26 cellular contexts compared by ENCODE assay signal in the genomic region with DNA sequence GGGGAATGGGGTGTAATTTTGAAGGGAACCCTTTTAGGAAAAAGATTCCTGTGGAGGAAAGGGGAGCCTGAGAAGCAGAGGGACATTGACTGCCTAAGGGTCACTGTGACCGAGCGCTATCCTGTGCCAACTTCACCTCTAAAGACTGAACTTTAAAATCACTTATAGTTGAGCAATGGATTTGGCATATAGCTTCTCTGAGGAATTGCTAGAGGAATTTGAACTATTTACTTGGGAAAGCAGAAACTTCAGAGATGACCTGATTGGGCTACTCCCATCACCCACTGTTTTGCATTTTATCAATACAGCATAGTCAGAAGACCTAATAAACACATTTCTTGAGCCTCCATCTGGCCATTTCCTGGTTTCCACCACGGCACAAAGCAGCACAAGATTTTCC. TPM values are rescaled to one million over a fixed set of nuclear protein-coding genes. Genes with fewer than 3 reads are reported as not detected.
DNase-seq lines count a peak whose midpoint lies in the region; ATAC-seq and TF ChIP-seq lines count a peak whose summit lies in the region.
"Had no signal": no experiment of that assay in that cellular context is flagged by ENCODE, and none has a peak within 500 bp of the region (broad histone marks: within the 10 kb centered on the region; RNA-seq: fewer than 3 reads in every experiment).

No MANE protein-coding gene starts in this region.

- POLR2A ChIA-PET in activated B cell treated with CpG ODN at 0.5 μM for 24 hours (lab: Charles Lee) = interaction anchor here (1.8 kb wide), 1 partner anchor 8 kb away, joined by 3 read pairs; no protein-coding TSS in a partner anchor

- no peaks in the 10 kb centered on the region for H3K27me3 Mint-ChIP-seq in activated B cell treated with CpG ODN at 0.5 μM for 24 hours
- no peaks in the 10 kb centered on the region for H3K27me3 Mint-ChIP-seq in stimulated activated memory B cell treated with anti-CD40 and anti-IgM and Interleukin-4, amounts not matched to agents 10 μg/mL and 1 μg/mL and 100 μg/mL, for 72 hours
- H3K27me3 Mint-ChIP-seq in natural killer cell treated with Interleukin-12 subunit alpha and Interleukin-12 subunit beta and Interleukin-15 and Interleukin-18, amount 100 ng/mL, for 72 hours = peaks cover 28 to 50% of the 10 kb centered on the region in 2 donors
- H3K27me3 Mint-ChIP-seq: dendritic cell treated with granulocyte-macrophage colony-stimulating factor and Interleukin-4, amounts not matched to agents 40 ng/mL and 50 ng/mL, for 4 days had no signal

- DNase-seq in GM04503 (ENCODE audit: low read depth) = peak; percentile 36
- DNase-seq in activated B cell treated with CpG ODN at 0.5 μM for 24 hours = no peak
- peak; percentile 72 for DNase-seq in fibroblast of peridontal ligament (ENCODE audit: extremely low read depth)
- DNase-seq in left ventricle myocardium superior = no peak
- no peak for DNase-seq in natural killer cell treated with Interleukin-12 subunit alpha and Interleukin-12 subunit beta and Interleukin-15 and Interleukin-18, amount 100 ng/mL, for 72 hours (ENCODE audit: low spot score)
- DNase-seq: activated CD4-positive, alpha-beta memory T cell treated with anti-CD3 and anti-CD28 coated beads, Interleukin-2, amount 10 ng/mL, durations not matched to agents 7 days and 5 days; anterior cingulate cortex; Caco-2; caudate nucleus; DMS79 treated with DMSO at 0.1 percent for 48 hours; GOT3; lower lobe of right lung; mucosa of descending colon; NCI-H1105; NCI-H2081; NCI-H226; ovary; T-helper 1 cell; transverse colon had no signal

- no peak for TF ChIP-seq CTCF in activated B cell treated with CpG ODN at 0.5 μM for 24 hours (IDR thresholded peaks at IDR 0.05)

- peak overlapping the region; percentile 11 for H3K27ac Mint-ChIP-seq in activated B cell treated with CpG ODN at 0.5 μM for 24 hours
- H3K27ac Mint-ChIP-seq in stimulated activated memory B cell treated with anti-CD40 and anti-IgM and Interleukin-4, amounts not matched to agents 10 μg/mL and 1 μg/mL and 100 μg/mL, for 72 hours = peak overlapping the region; percentile 49
- H3K27ac Mint-ChIP-seq in natural killer cell treated with Interleukin-12 subunit alpha and Interleukin-12 subunit beta and Interleukin-15 and Interleukin-18, amount 100 ng/mL, for 72 hours = no peak overlapping the region
- H3K27ac Mint-ChIP-seq: activated CD4-positive, alpha-beta memory T cell treated with anti-CD3 and anti-CD28 coated beads, Interleukin-2, amount 10 ng/mL, durations not matched to agents 7 days and 5 days; activated naive CD4-positive, alpha-beta T cell treated with anti-CD3 and anti-CD28 coated beads, Interleukin-2, amount 50 U/mL, for 72 hours; dendritic cell treated with granulocyte-macrophage colony-stimulating factor and Interleukin-4, amounts not matched to agents 40 ng/mL and 50 ng/mL, for 4 days had no signal

- peaks cover 46% of the 10 kb centered on the region for H3K36me3 Mint-ChIP-seq in activated B cell treated with CpG ODN at 0.5 μM for 24 hours (ENCODE audit: low read depth)
- H3K36me3 Mint-ChIP-seq in stimulated activated memory B cell treated with anti-CD40 and anti-IgM and Interleukin-4, amounts not matched to agents 10 μg/mL and 1 μg/mL and 100 μg/mL, for 72 hours = peaks cover 63% of the 10 kb centered on the region
- H3K36me3 Mint-ChIP-seq in natural killer cell treated with Interleukin-12 subunit alpha and Interleukin-12 subunit beta and Interleukin-15 and Interleukin-18, amount 100 ng/mL, for 72 hours = no peaks in the 10 kb centered on the region
- H3K36me3 Mint-ChIP-seq: activated naive CD4-positive, alpha-beta T cell treated with anti-CD3 and anti-CD28 coated beads, Interleukin-2, amount 50 U/mL, for 72 hours had no signal

- CTCF ChIA-PET in activated B cell treated with CpG ODN at 0.5 μM for 24 hours (lab: Charles Lee) = interaction anchor here (1.5 kb wide), 1 partner anchor 25 kb away, joined by 4 read pairs; no protein-coding TSS in a partner anchor

- H3K9me3 Mint-ChIP-seq in activated B cell treated with CpG ODN at 0.5 μM for 24 hours = peaks cover 8% of the 10 kb centered on the region
- H3K9me3 Mint-ChIP-seq in stimulated activated memory B cell treated with anti-CD40 and anti-IgM and Interleukin-4, amounts not matched to agents 10 μg/mL and 1 μg/mL and 100 μg/mL, for 72 hours = peaks cover 7% of the 10 kb centered on the region
- no peaks in the 10 kb centered on the region for H3K9me3 Mint-ChIP-seq in natural killer cell treated with Interleukin-12 subunit alpha and Interleukin-12 subunit beta and Interleukin-15 and Interleukin-18, amount 100 ng/mL, for 72 hours
- H3K9me3 Mint-ChIP-seq: activated CD4-positive, alpha-beta memory T cell treated with anti-CD3 and anti-CD28 coated beads, Interleukin-2, amount 10 ng/mL, durations not matched to agents 7 days and 5 days; activated naive CD4-positive, alpha-beta T cell treated with anti-CD3 and anti-CD28 coated beads, Interleukin-2, amount 50 U/mL, for 72 hours had no signal

- H3K4me3 Mint-ChIP-seq in activated B cell treated with CpG ODN at 0.5 μM for 24 hours = no peak overlapping the region
- H3K4me3 Mint-ChIP-seq in stimulated activated memory B cell treated with anti-CD40 and anti-IgM and Interleukin-4, amounts not matched to agents 10 μg/mL and 1 μg/mL and 100 μg/mL, for 72 hours = no peak overlapping the region
- H3K4me3 Mint-ChIP-seq in natural killer cell treated with Interleukin-12 subunit alpha and Interleukin-12 subunit beta and Interleukin-15 and Interleukin-18, amount 100 ng/mL, for 72 hours = no peak overlapping the region
- H3K4me3 Mint-ChIP-seq: activated CD4-positive, alpha-beta memory T cell treated with anti-CD3 and anti-CD28 coated beads, Interleukin-2, amount 10 ng/mL, durations not matched to agents 7 days and 5 days; dendritic cell treated with granulocyte-macrophage colony-stimulating factor and Interleukin-4, amounts not matched to agents 40 ng/mL and 50 ng/mL, for 4 days; nephron had no signal

- intact Hi-C loops in activated B cell treated with CpG ODN at 0.5 μM for 24 hours (cut with micrococcal nuclease) = no loop called here
- intact Hi-C loops in left ventricle myocardium superior (cut with micrococcal nuclease) = no loop called here

- ATAC-seq in activated B cell treated with CpG ODN at 0.5 μM for 24 hours (ENCODE audit: low read depth) (no peak), left ventricle myocardium superior (no peak), HG03175 (IDR thresholded peaks at IDR 0.05; ENCODE audit: unreplicated experiment) (no peak)
- ATAC-seq in stimulated activated memory B cell treated with anti-CD40 and anti-IgM and Interleukin-4, amounts not matched to agents 10 μg/mL and 1 μg/mL and 100 μg/mL, for 72 hours = no peak
- no peak for ATAC-seq in natural killer cell treated with Interleukin-12 subunit alpha and Interleukin-12 subunit beta and Interleukin-15 and Interleukin-18, amount 100 ng/mL, for 72 hours
- ATAC-seq: activated naive CD4-positive, alpha-beta T cell treated with anti-CD3 and anti-CD28 coated beads, Interleukin-2, amount 50 U/mL, for 72 hours; GM12878; lower lobe of right lung; mucosa of descending colon had no signal

- H3K4me1 Mint-ChIP-seq in activated B cell treated with CpG ODN at 0.5 μM for 24 hours = peaks cover 64% of the 10 kb centered on the region
- peaks cover 54% of the 10 kb centered on the region for H3K4me1 Mint-ChIP-seq in stimulated activated memory B cell treated with anti-CD40 and anti-IgM and Interleukin-4, amounts not matched to agents 10 μg/mL and 1 μg/mL and 100 μg/mL, for 72 hours
- H3K4me1 Mint-ChIP-seq in natural killer cell treated with Interleukin-12 subunit alpha and Interleukin-12 subunit beta and Interleukin-15 and Interleukin-18, amount 100 ng/mL, for 72 hours (ENCODE audit: low read depth in 2 of 2) = no peaks in the 10 kb centered on the region
- H3K4me1 Mint-ChIP-seq: activated CD4-positive, alpha-beta memory T cell treated with anti-CD3 and anti-CD28 coated beads, Interleukin-2, amount 10 ng/mL, durations not matched to agents 7 days and 5 days had no signal

RNA-seq across cellular contexts. Expression of gene WNT16, which starts 23.7 kb away (rescaled TPM):
- total RNA-seq in activated B cell treated with CpG ODN at 0.5 μM for 24 hours = 4.9 and 6.7 TPM in 2 replicates
- total RNA-seq in left ventricle myocardium superior = not detected
- not detected for total RNA-seq in natural killer cell treated with Interleukin-12 subunit alpha and Interleukin-12 subunit beta and Interleukin-15 and Interleukin-18, amount 100 ng/mL, for 72 hours
- total RNA-seq: activated CD4-positive, alpha-beta memory T cell treated with anti-CD3 and anti-CD28 coated beads, Interleukin-2, amount 10 ng/mL, durations not matched to agents 7 days and 5 days; activated naive CD4-positive, alpha-beta T cell treated with anti-CD3 and anti-CD28 coated beads, Interleukin-2, amount 50 U/mL, for 72 hours; Caco-2; kidney epithelial cell; lower lobe of right lung had no signal

Comparison
In these comparisons a context has a peak if more than half of its experiments do, and no peak if none do; other contexts are left out.
1. DNase-seq: peak in GM04503 (single experiment) and fibroblast of peridontal ligament (single experiment); none in activated B cell treated with CpG ODN at 0.5 μM for 24 hours (single experiment), left ventricle myocardium superior (single experiment) and natural killer cell treated with Interleukin-12 subunit alpha and Interleukin-12 subunit beta and Interleukin-15 and Interleukin-18, amount 100 ng/mL, for 72 hours (single experiment).
2. H3K27ac Mint-ChIP-seq: peak in activated B cell treated with CpG ODN at 0.5 μM for 24 hours (single experiment) and stimulated activated memory B cell treated with anti-CD40 and anti-IgM and Interleukin-4, amounts not matched to agents 10 μg/mL and 1 μg/mL and 100 μg/mL, for 72 hours (single experiment); none in natural killer cell treated with Interleukin-12 subunit alpha and Interleukin-12 subunit beta and Interleukin-15 and Interleukin-18, amount 100 ng/mL, for 72 hours (0 of 2).